Comparison of ENCODE assay signal across 8 cellular contexts in the genomic region with DNA sequence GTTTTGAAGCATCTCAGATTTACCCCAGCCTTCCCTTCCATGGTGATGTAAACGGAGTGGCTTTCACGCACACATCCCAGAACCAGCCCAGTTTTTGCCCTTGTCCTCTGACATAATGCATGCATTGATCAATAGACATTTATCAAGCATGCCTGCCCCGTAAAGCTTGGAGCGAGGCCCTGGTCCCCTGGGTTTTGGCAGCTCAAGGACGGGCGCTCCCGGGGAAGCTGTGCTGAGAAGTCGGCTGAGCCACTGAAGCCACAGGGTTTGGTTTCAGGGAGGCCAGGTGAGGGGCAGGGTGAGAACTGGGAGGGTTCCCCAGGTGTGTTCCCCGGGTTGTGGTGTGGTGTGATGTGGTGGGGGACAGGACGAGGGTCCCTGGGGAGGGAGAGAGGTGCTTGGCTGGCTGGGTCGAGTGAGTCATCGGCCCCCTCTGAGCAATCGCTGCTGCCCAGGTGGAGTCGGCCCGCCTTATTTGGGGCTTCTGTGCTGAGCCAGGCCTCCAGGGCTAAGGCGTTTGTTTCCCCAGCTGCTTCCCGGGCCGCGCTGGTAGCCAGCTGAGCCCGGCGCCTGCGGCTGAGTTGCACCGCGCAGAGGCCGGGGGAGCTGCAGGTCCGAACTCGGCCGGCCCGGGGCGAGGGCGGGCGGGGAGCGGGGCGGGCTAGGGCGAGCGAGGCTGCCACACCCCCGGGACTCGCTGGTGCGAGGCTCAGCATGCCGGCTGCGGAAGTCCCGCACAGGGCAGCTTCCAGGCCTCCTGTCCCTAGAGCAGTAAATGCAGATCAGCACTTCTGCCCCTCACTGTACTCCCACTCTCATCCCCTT. TPM values are rescaled to one million over a fixed set of nuclear protein-coding genes. Genes with fewer than 3 reads are reported as not detected.
DNase-seq lines count a peak whose midpoint lies in the region; ATAC-seq and TF ChIP-seq lines count a peak whose summit lies in the region.

No MANE protein-coding gene starts in this region.

- no peaks in the 10 kb centered on the region for H3K36me3 Mint-ChIP-seq in natural killer cell

- no peak for TF ChIP-seq CTCF in natural killer cell (IDR thresholded peaks at IDR 0.05)
- no peak for TF ChIP-seq CTCF in thyroid gland (IDR thresholded peaks at IDR 0.05)

- 13 to 25% methylated on average over 16 to 20 of the region's 42 CpGs for WGBS in thyroid gland, 2 donors

- H3K4me3 ChIP-seq in endocrine pancreas (ENCODE audit: control insufficient read depth, insufficient read depth, low read length) (no peak overlapping the region), thyroid gland (replicated peaks in 1 of 3) (peak overlapping the region in 1 of 3 donors; percentile 6)

- H3K4me3 Mint-ChIP-seq in natural killer cell = peak overlapping the region; percentile 86

- no peaks in the 10 kb centered on the region for H3K27me3 ChIP-seq in endocrine pancreas (ENCODE audit: control insufficient read depth, insufficient read depth, low read length)
- H3K27me3 ChIP-seq in thyroid gland = no peaks in the 10 kb centered on the region

- peaks cover 66 to 70% of the 10 kb centered on the region in 2 donors for H3K4me1 Mint-ChIP-seq in natural killer cell

- DNase-seq in DMS53 treated with DMSO at 0.1 percent for 48 hours (lab: John Stamatoyannopoulos, UW; ENCODE audit: unreplicated experiment) (peak; percentile 71), NCI-H1417 (lab: John Stamatoyannopoulos, UW) (peak; percentile 73 to 85 (median 79)), natural killer cell (peak; percentile 68), thyroid gland (peak; percentile 64 to 69), amniotic stem cell (lab: John Stamatoyannopoulos, UW) (no peak)
- DNase-seq in activated CD8-positive, alpha-beta memory T cell treated with anti-CD3 and anti-CD28 coated beads for 48 hours (ENCODE audit: low read depth in 2 of 3, low spot score in 2 of 3) = peak in 2 of 3 experiments; percentile 60 to 61

- peak overlapping the region; percentile 89 to 99 for H3K27ac Mint-ChIP-seq in natural killer cell

- H3K4me1 ChIP-seq in endocrine pancreas (ENCODE audit: control insufficient read depth, insufficient read depth, low read length) = no peaks in the 10 kb centered on the region
- H3K4me1 ChIP-seq in thyroid gland = peaks cover 14 to 55% of the 10 kb centered on the region in 2 donors

- H3K36me3 ChIP-seq in endocrine pancreas (ENCODE audit: control insufficient read depth, insufficient read depth, low read length) (no peaks in the 10 kb centered on the region), thyroid gland (no peaks in the 10 kb centered on the region)

- peak; percentile 55 for ATAC-seq in GM21825 (IDR thresholded peaks at IDR 0.05; ENCODE audit: unreplicated experiment)
- ATAC-seq in natural killer cell = peak; percentile 40 to 59 (median 42)

- H3K9ac ChIP-seq in endocrine pancreas (ENCODE audit: control insufficient read depth, insufficient read depth, low read length) = peak overlapping the region; percentile 19

- H3K9me3 Mint-ChIP-seq in natural killer cell = no peaks in the 10 kb centered on the region

- intact Hi-C loops in natural killer cell (cut with micrococcal nuclease) (loop anchor here (1.0 to 10.0 kb wide), 3 partner anchors 43 to 365 kb away; a partner anchor contains a TSS), thyroid gland (cut with DNase I) (no loop called here)

- TF ChIP-seq POLR2A in thyroid gland (IDR thresholded peaks at IDR 0.05) = no peak

- H3K27ac ChIP-seq in thyroid gland = peak overlapping the region in 1 of 3 donors; percentile 68

- H3K9me3 ChIP-seq in endocrine pancreas (ENCODE audit: control insufficient read depth, low read length) (no peaks in the 10 kb centered on the region), thyroid gland (no peaks in the 10 kb centered on the region)

- no peaks in the 10 kb centered on the region for H3K27me3 Mint-ChIP-seq in natural killer cell (ENCODE audit: low read depth in 2 of 2)

RNA-seq across cellular contexts. Expression of a gene that starts 23.6 kb away (rescaled TPM):
- total RNA-seq in natural killer cell = 100 to 1,000 TPM; 175 to 235 (median 196) TPM
- 10 to 100 TPM; 41.3 to 46.1 (median 42.7) TPM for total RNA-seq in thyroid gland
